In the genomic region with DNA sequence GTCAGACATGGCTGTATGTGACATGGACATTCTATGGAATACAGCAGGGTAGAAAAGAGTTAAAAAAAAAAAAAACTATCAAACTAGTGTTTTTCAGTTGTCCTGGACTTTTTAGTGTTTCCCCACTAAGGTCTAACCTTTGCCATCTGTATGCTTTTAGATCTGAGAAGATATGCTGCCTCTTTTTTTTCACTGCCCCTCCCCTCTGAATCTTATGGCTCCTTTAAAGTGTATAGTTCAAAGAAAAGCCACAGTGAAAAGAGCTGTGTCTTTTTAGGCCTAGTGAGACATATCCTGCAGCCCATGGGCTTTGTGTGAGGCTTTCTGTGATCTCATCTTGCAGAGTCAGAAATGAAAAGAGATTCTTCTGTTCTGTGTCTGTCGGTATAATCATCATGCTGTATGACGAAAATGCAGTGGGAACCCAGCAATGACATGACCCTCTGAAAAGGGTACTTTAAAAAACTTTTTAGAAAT, we compare ENCODE assay signal across 11 cellular contexts. TPM values are rescaled to one million over a fixed set of nuclear protein-coding genes. Genes with fewer than 3 reads are reported as not detected.
A peak's percentile ranks its signal among the peaks of the same experiment; 100 is the strongest.
DNase-seq lines count a peak whose midpoint lies in the region; ATAC-seq and TF ChIP-seq lines count a peak whose summit lies in the region.
"Had no signal": no experiment of that assay in that cellular context is flagged by ENCODE, and none has a peak within 500 bp of the region (broad histone marks: within the 10 kb centered on the region; RNA-seq: fewer than 3 reads in every experiment).

No MANE protein-coding gene starts in this region.

- intact Hi-C loops in Right ventricle myocardium superior (cut with DNase I) = no loop called here
- intact Hi-C loops in gastrocnemius medialis (cut with DNase I; ENCODE audit: low total_unique reads) = no loop called here

- in situ Hi-C loops in gastrocnemius medialis (cut with MboI; ENCODE audit: low sequenced_read_pairs in 4 of 4) = no loop called here

- TF ChIP-seq CTCF in gastrocnemius medialis (IDR thresholded peaks at IDR 0.05 in 4 of 5, conservative IDR thresholded peaks at IDR 0.05 in 1 of 5) = no peak

- peak overlapping the region; percentile 20 for H3K27ac Mint-ChIP-seq in activated naive CD8-positive, alpha-beta T cell treated with anti-CD3 and anti-CD28 coated beads, Interleukin-2, amount 50 U/mL, for 24 hours
- H3K27ac Mint-ChIP-seq: CD8-positive, alpha-beta memory T cell had no signal

- H3K9me3 Mint-ChIP-seq in activated naive CD8-positive, alpha-beta T cell treated with anti-CD3 and anti-CD28 coated beads, Interleukin-2, amount 50 U/mL, for 24 hours = no peaks in the 10 kb centered on the region
- H3K9me3 Mint-ChIP-seq: CD8-positive, alpha-beta memory T cell had no signal

- H3K4me1 ChIP-seq in gastrocnemius medialis = no peaks in the 10 kb centered on the region

- H3K27me3 ChIP-seq in gastrocnemius medialis = no peaks in the 10 kb centered on the region

- TF ChIP-seq POLR2A in gastrocnemius medialis (IDR thresholded peaks at IDR 0.05) = no peak

- H3K4me3 ChIP-seq in gastrocnemius medialis = no peak overlapping the region

- no peak overlapping the region for H3K27ac ChIP-seq in gastrocnemius medialis

- peak overlapping the region; percentile 30 for H3K4me3 Mint-ChIP-seq in activated naive CD8-positive, alpha-beta T cell treated with anti-CD3 and anti-CD28 coated beads, Interleukin-2, amount 50 U/mL, for 24 hours
- H3K4me3 Mint-ChIP-seq: CD8-positive, alpha-beta memory T cell had no signal

- no peaks in the 10 kb centered on the region for H3K9me3 ChIP-seq in gastrocnemius medialis

- H3K36me3 ChIP-seq in gastrocnemius medialis = no peaks in the 10 kb centered on the region

- no peaks in the 10 kb centered on the region for H3K27me3 Mint-ChIP-seq in activated naive CD8-positive, alpha-beta T cell treated with anti-CD3 and anti-CD28 coated beads, Interleukin-2, amount 50 U/mL, for 24 hours

- peak; percentile 98 for ATAC-seq in activated naive CD8-positive, alpha-beta T cell treated with anti-CD3 and anti-CD28 coated beads, Interleukin-2, amount 50 U/mL, for 24 hours
- ATAC-seq in left lobe of liver (peak; percentile 7), Right ventricle myocardium superior (ENCODE audit: poor library complexity) (no peak), HG03097 (IDR thresholded peaks at IDR 0.05; ENCODE audit: low FRiP score, unreplicated experiment) (no peak), gastrocnemius medialis (no peak)

- no peaks in the 10 kb centered on the region for H3K36me3 Mint-ChIP-seq in activated naive CD8-positive, alpha-beta T cell treated with anti-CD3 and anti-CD28 coated beads, Interleukin-2, amount 50 U/mL, for 24 hours (ENCODE audit: low read depth)
- H3K36me3 Mint-ChIP-seq: CD8-positive, alpha-beta memory T cell had no signal

- peaks cover 21% of the 10 kb centered on the region for H3K4me1 Mint-ChIP-seq in activated naive CD8-positive, alpha-beta T cell treated with anti-CD3 and anti-CD28 coated beads, Interleukin-2, amount 50 U/mL, for 24 hours

- DNase-seq in AG20443 (ENCODE audit: low spot score) (peak; percentile 7), HT1080 (ENCODE audit: low read depth) (peak; percentile 40), left lobe of liver (ENCODE audit: low spot score) (no peak), Right ventricle myocardium superior (no peak), NCI-H446 (lab: John Stamatoyannopoulos, UW) (no peak), gastrocnemius medialis (no peak)
- peak; percentile 2 for DNase-seq in activated naive CD8-positive, alpha-beta T cell treated with anti-CD3 and anti-CD28 coated beads, Interleukin-2, amount 50 U/mL, for 24 hours
- DNase-seq: NCI-H1048, NCI-H526 had no signal

RNA-seq across cellular contexts. Expression of gene ADGRG6, which starts 29.3 kb away (rescaled TPM):
- total RNA-seq in HT1080 (2014; rRNA removed; shearing (Covaris generic)) = 12.3 and 12.7 TPM in 2 replicates
- polyA plus RNA-seq in HT1080 (2015; cell fraction: cytosol; rRNA removed) = 9.0 and 11.8 TPM in 2 replicates
- polyA plus RNA-seq in HT1080 (2015; cell fraction: nucleus; rRNA removed) = 25.6 and 27.0 TPM in 2 replicates
- 84.4 TPM for total RNA-seq in left lobe of liver
- total RNA-seq in Right ventricle myocardium superior = 3.2 TPM
- total RNA-seq in gastrocnemius medialis = 1 to 10 TPM; 1.5 to 6.0 (median 3.2) TPM
- polyA plus RNA-seq: CD8-positive, alpha-beta memory T cell had no signal

Comparison
In these comparisons a context has a peak if more than half of its experiments do, and no peak if none do; other contexts are left out.
1. DNase-seq: peak in AG20443 (single experiment), HT1080 (single experiment) and activated naive CD8-positive, alpha-beta T cell treated with anti-CD3 and anti-CD28 coated beads, Interleukin-2, amount 50 U/mL, for 24 hours (single experiment); none in left lobe of liver (single experiment), Right ventricle myocardium superior (single experiment), NCI-H446 (0 of 2) and gastrocnemius medialis (0 of 2).
2. ATAC-seq: peak in activated naive CD8-positive, alpha-beta T cell treated with anti-CD3 and anti-CD28 coated beads, Interleukin-2, amount 50 U/mL, for 24 hours (single experiment) and left lobe of liver (single experiment); none in Right ventricle myocardium superior (single experiment), HG03097 (single experiment) and gastrocnemius medialis (0 of 2).